In the genomic region with DNA sequence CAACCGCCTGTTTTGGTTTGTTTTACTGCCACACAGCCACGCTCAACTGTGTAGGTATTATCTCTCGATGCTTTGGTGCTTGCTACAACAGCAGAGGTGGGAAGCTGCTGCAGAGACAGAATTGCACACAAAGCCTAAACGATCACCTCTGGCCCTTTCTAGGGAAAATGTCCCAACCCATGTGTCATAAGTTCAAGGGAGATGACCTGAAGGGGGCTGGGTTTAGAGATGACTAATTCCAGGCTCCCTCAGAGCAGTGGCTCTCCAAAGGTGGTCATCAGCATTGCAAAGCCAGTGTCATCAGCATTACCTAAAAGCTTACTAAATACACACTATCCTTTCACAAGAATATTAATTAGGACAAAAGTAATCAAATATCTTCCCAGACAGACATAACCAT, we compare ENCODE assay signal across 21 cellular contexts. TPM values are rescaled to one million over a fixed set of nuclear protein-coding genes. Genes with fewer than 3 reads are reported as not detected.
DNase-seq lines count a peak whose midpoint lies in the region; ATAC-seq and TF ChIP-seq lines count a peak whose summit lies in the region.
"Had no signal": no experiment of that assay in that cellular context is flagged by ENCODE, and none has a peak within 500 bp of the region (broad histone marks: within the 10 kb centered on the region; RNA-seq: fewer than 3 reads in every experiment).

No MANE protein-coding gene starts in this region.

- H3K4me3 ChIP-seq in osteoblast (ENCODE audit: insufficient read depth, low read length) = no peak overlapping the region
- H3K4me3 ChIP-seq: SK-N-MC had no signal

- peaks cover 60% of the 10 kb centered on the region for H3K79me2 ChIP-seq in osteoblast (ENCODE audit: insufficient read depth, low read length)

- DNase-seq in activated T-cell treated with anti-CD3 and anti-CD28 coated beads, Interleukin-2, amount 50 U/mL, for 24 hours = no peak
- no peak for DNase-seq in activated T-cell treated with anti-CD3 and anti-CD28 coated beads, Interleukin-2, amount 50 U/mL, for 4 hours
- no peak for DNase-seq in HFFc6
- DNase-seq in iPS-NIHi7 (ENCODE audit: extremely low spot score) = peak; percentile 25
- DNase-seq in osteoblast (ENCODE audit: insufficient read length, low spot score, missing footprints) = no peak
- DNase-seq in activated naive CD4-positive, alpha-beta T cell treated with anti-CD3 and anti-CD28 coated beads, Interleukin-2, amount 10 ng/mL, durations not matched to agents 7 days and 5 days = no peak
- DNase-seq in NCI-H1930 (lab: John Stamatoyannopoulos, UW) = no peak
- DNase-seq: Calu3; CD8-positive, alpha-beta T cell; EL; IMR-90; Karpas-422; MM.1S; NCI-H1105 treated with DMSO at 0.1 percent for 48 hours; NCI-H187; NCI-H226; NCI-H524; SHP77 had no signal

- no peak for TF ChIP-seq CTCF in HFFc6 (IDR thresholded peaks at IDR 0.05)
- no peak for TF ChIP-seq CTCF in osteoblast (IDR thresholded peaks at IDR 0.05; ENCODE audit: extremely low read depth, low read depth, low read length)

- H3K9me3 ChIP-seq in osteoblast (ENCODE audit: low read depth, low read length) = no peaks in the 10 kb centered on the region

- peaks cover 96% of the 10 kb centered on the region for H3K36me3 Mint-ChIP-seq in activated T-cell treated with anti-CD3 and anti-CD28 coated beads, Interleukin-2, amount 50 U/mL, for 24 hours (ENCODE audit: low read depth)
- peaks cover 52% of the 10 kb centered on the region for H3K36me3 Mint-ChIP-seq in activated T-cell treated with anti-CD3 and anti-CD28 coated beads, Interleukin-2, amount 50 U/mL, for 4 hours (ENCODE audit: insufficient read depth)
- H3K36me3 Mint-ChIP-seq in HFFc6 (ENCODE audit: low read depth) = peaks cover 54% of the 10 kb centered on the region
- H3K36me3 Mint-ChIP-seq in activated naive CD4-positive, alpha-beta T cell treated with anti-CD3 and anti-CD28 coated beads, Interleukin-2, amount 10 ng/mL, durations not matched to agents 7 days and 5 days = peaks cover 51% of the 10 kb centered on the region

- ATAC-seq in activated T-cell treated with anti-CD3 and anti-CD28 coated beads, Interleukin-2, amount 50 U/mL, for 4 hours = no peak
- ATAC-seq in HG02870 (IDR thresholded peaks at IDR 0.05; ENCODE audit: unreplicated experiment) = no peak
- ATAC-seq: CD8-positive, alpha-beta T cell had no signal

- no peaks in the 10 kb centered on the region for H3K9me3 Mint-ChIP-seq in activated T-cell treated with anti-CD3 and anti-CD28 coated beads, Interleukin-2, amount 50 U/mL, for 24 hours
- H3K9me3 Mint-ChIP-seq in activated T-cell treated with anti-CD3 and anti-CD28 coated beads, Interleukin-2, amount 50 U/mL, for 4 hours = no peaks in the 10 kb centered on the region
- no peaks in the 10 kb centered on the region for H3K9me3 Mint-ChIP-seq in HFFc6
- no peaks in the 10 kb centered on the region for H3K9me3 Mint-ChIP-seq in activated naive CD4-positive, alpha-beta T cell treated with anti-CD3 and anti-CD28 coated beads, Interleukin-2, amount 10 ng/mL, durations not matched to agents 7 days and 5 days
- H3K9me3 Mint-ChIP-seq: CD8-positive, alpha-beta T cell had no signal

- H3K27ac ChIP-seq in osteoblast (ENCODE audit: low read depth, low read length) = peak overlapping the region; percentile 5
- H3K27ac ChIP-seq: HL-60, SK-N-MC had no signal

- CTCF ChIA-PET in activated naive CD4-positive, alpha-beta T cell treated with anti-CD3 and anti-CD28 coated beads, Interleukin-2, amount 10 ng/mL, durations not matched to agents 7 days and 5 days (lab: Charles Lee) = interaction anchor here (2.7 to 5.1 kb wide), 3 partner anchors 11 to 294 kb away, joined by 15 to 47 read pairs (median 19); a partner anchor contains a TSS

- H3K27me3 ChIP-seq in osteoblast (ENCODE audit: insufficient read depth, low read length) = no peaks in the 10 kb centered on the region

- no peak overlapping the region for H2AFZ ChIP-seq in osteoblast (ENCODE audit: low read length)

- no peaks in the 10 kb centered on the region for H4K20me1 ChIP-seq in osteoblast (ENCODE audit: insufficient read depth, low read length)

- H3K4me3 Mint-ChIP-seq in activated T-cell treated with anti-CD3 and anti-CD28 coated beads, Interleukin-2, amount 50 U/mL, for 24 hours = no peak overlapping the region
- no peak overlapping the region for H3K4me3 Mint-ChIP-seq in activated T-cell treated with anti-CD3 and anti-CD28 coated beads, Interleukin-2, amount 50 U/mL, for 4 hours
- H3K4me3 Mint-ChIP-seq in HFFc6 = no peak overlapping the region
- no peak overlapping the region for H3K4me3 Mint-ChIP-seq in activated naive CD4-positive, alpha-beta T cell treated with anti-CD3 and anti-CD28 coated beads, Interleukin-2, amount 10 ng/mL, durations not matched to agents 7 days and 5 days
- H3K4me3 Mint-ChIP-seq: CD8-positive, alpha-beta T cell had no signal

- peaks cover 72% of the 10 kb centered on the region for H3K36me3 ChIP-seq in osteoblast (ENCODE audit: insufficient read depth, low read length)

- H3K27ac Mint-ChIP-seq in activated T-cell treated with anti-CD3 and anti-CD28 coated beads, Interleukin-2, amount 50 U/mL, for 24 hours = peak overlapping the region; percentile 40
- H3K27ac Mint-ChIP-seq in HFFc6 = peak overlapping the region; percentile 46
- H3K27ac Mint-ChIP-seq in activated naive CD4-positive, alpha-beta T cell treated with anti-CD3 and anti-CD28 coated beads, Interleukin-2, amount 10 ng/mL, durations not matched to agents 7 days and 5 days = no peak overlapping the region
- H3K27ac Mint-ChIP-seq: CD8-positive, alpha-beta T cell had no signal

- H3K27me3 Mint-ChIP-seq in activated T-cell treated with anti-CD3 and anti-CD28 coated beads, Interleukin-2, amount 50 U/mL, for 24 hours = no peaks in the 10 kb centered on the region
- H3K27me3 Mint-ChIP-seq in activated T-cell treated with anti-CD3 and anti-CD28 coated beads, Interleukin-2, amount 50 U/mL, for 4 hours (ENCODE audit: low read depth) = no peaks in the 10 kb centered on the region
- H3K27me3 Mint-ChIP-seq in HFFc6 (ENCODE audit: insufficient read depth) = peaks cover 1% of the 10 kb centered on the region; the same call in 1 of the 2 replicates
- H3K27me3 Mint-ChIP-seq in activated naive CD4-positive, alpha-beta T cell treated with anti-CD3 and anti-CD28 coated beads, Interleukin-2, amount 10 ng/mL, durations not matched to agents 7 days and 5 days = no peaks in the 10 kb centered on the region

- H3K4me1 Mint-ChIP-seq in activated T-cell treated with anti-CD3 and anti-CD28 coated beads, Interleukin-2, amount 50 U/mL, for 24 hours (ENCODE audit: low read depth) = peaks cover 57% of the 10 kb centered on the region
- H3K4me1 Mint-ChIP-seq in activated T-cell treated with anti-CD3 and anti-CD28 coated beads, Interleukin-2, amount 50 U/mL, for 4 hours (ENCODE audit: low read depth) = peaks cover 49% of the 10 kb centered on the region
- peaks cover 44% of the 10 kb centered on the region for H3K4me1 Mint-ChIP-seq in HFFc6 (ENCODE audit: low read depth)
- H3K4me1 Mint-ChIP-seq in activated naive CD4-positive, alpha-beta T cell treated with anti-CD3 and anti-CD28 coated beads, Interleukin-2, amount 10 ng/mL, durations not matched to agents 7 days and 5 days = peaks cover 23% of the 10 kb centered on the region

- peaks cover 32% of the 10 kb centered on the region for H3K4me1 ChIP-seq in osteoblast (ENCODE audit: insufficient read depth, low read length)

- no peak overlapping the region for H3K4me2 ChIP-seq in osteoblast (ENCODE audit: insufficient read depth, low read length)

RNA-seq across cellular contexts. Expression of a gene that starts 10.9 kb away (rescaled TPM):
- 10 to 100 TPM; 59.3 to 63.5 (median 63.4) TPM for total RNA-seq in activated T-cell treated with anti-CD3 and anti-CD28 coated beads, Interleukin-2, amount 50 U/mL, for 4 hours
- 10 to 100 TPM; 38.7 to 52.2 (median 45.5) TPM for total RNA-seq in HFFc6 (2021; fragmentation: NEBNext Ultra II Directional; extraction: Animal tissue kit (Norgen Biotek cat#: 25700))
- 67.2 and 69.8 TPM in 2 replicates for total RNA-seq in osteoblast
